In the genomic region with DNA sequence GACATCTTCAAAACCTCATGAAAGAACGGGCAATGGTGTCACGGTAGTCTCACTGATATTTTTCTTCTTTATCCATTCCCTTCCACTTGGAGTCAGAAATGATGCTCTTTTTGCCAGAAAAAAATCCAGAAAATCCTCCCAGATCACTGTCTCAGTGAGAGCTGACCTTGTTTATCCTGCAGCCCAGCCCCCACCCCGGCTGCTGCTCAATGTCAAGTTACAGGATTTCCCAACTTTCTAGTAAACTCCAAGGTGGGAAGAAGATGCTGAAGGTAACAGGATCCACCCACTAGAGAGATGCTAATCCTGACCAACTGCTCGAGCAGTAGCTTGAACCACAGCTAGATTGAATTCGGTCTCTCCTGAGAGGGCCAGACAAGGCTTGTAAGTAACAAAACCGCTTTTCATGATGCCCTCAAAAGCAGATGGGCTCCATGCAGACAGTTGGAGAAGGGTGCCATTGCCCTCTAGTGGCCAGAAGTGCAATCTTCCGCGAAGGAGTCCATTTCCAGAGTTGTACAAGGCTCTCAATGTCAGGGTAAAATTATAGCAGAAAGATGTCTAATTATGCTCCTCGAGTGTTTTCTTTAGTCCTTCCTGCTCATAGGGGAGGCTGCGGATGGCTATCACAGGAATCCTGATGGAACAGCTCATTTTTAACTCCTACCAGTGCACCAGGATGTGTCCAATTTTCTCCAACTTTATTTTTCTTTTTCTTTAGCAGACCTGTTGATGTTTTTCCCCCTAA, we compare ENCODE assay signal across 1 cellular context.
TF ChIP-seq lines count a peak whose summit lies in the region.

No MANE protein-coding gene starts in this region.

TF ChIP-seq in H1, 55 proteins besides CTCF, POLR2A, EP300 and RAD21:
- TF ChIP-seq RFX5 (IDR thresholded peaks at IDR 0.05; ENCODE audit: borderline replicate concordance, low read depth, low read length) (no peak), CHD2 (IDR thresholded peaks at IDR 0.05; ENCODE audit: low read length) (0 out of 2 replicates have a peak, but pooled peaks have one; percentile 7), CBX5 (IDR thresholded peaks at IDR 0.05; ENCODE audit: low read depth, low read length) (no peak), CEBPB (IDR thresholded peaks at IDR 0.05; ENCODE audit: low read depth, low read length) (0 out of 2 replicates have a peak, but pooled peaks have one; percentile 32), CREB1 (IDR thresholded peaks at IDR 0.05) (no peak), CHD7 (IDR thresholded peaks at IDR 0.05; ENCODE audit: insufficient replicate concordance, low read length) (no peak), HDAC6 (IDR thresholded peaks at IDR 0.05; ENCODE audit: low read depth, low read length) (no peak), SIRT6 (IDR thresholded peaks at IDR 0.05; ENCODE audit: low read length) (no peak), ASH2L (IDR thresholded peaks at IDR 0.05; ENCODE audit: low read length) (peak; percentile 34), JUND (IDR thresholded peaks at IDR 0.05; ENCODE audit: low read length) (no peak), NRF1 (IDR thresholded peaks at IDR 0.05; ENCODE audit: low read depth, low read length) (no peak), YY1 (IDR thresholded peaks at IDR 0.05; ENCODE audit: low read depth, low read length) (peak; percentile 69), TEAD4 (IDR thresholded peaks at IDR 0.05; ENCODE audit: low read depth, low read length) (no peak), BRCA1 (IDR thresholded peaks at IDR 0.05; ENCODE audit: low read depth, low read length) (no peak), TCF12 (IDR thresholded peaks at IDR 0.05; ENCODE audit: low read depth, low read length) (no peak), TAF7 (optimal IDR thresholded peaks at IDR 0.05; ENCODE audit: borderline replicate concordance, low read depth, low read length) (no peak), SP1 (IDR thresholded peaks at IDR 0.05; ENCODE audit: low read depth, low read length) (no peak), PHF8 (conservative IDR thresholded peaks at IDR 0.05; ENCODE audit: low read depth, low read length) (no peak), SIN3A (conservative IDR thresholded peaks at IDR 0.05 in 1 of 2, IDR thresholded peaks at IDR 0.05 in 1 of 2; ENCODE audit: low read depth in 1 of 2, low read length in 2 of 2) (no peak)
- TF ChIP-seq, protein P1, sequence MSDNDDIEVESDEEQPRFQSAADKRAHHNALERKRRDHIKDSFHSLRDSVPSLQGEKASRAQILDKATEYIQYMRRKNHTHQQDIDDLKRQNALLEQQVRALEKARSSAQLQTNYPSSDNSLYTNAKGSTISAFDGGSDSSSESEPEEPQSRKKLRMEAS (IDR thresholded peaks at IDR 0.05) = 0 out of 2 replicates have a peak, but pooled peaks have one; percentile 12
TF ChIP-seq in H1: peak in this region for 5.
